In genomic region chr2:238573065-238573778, GRCh38 we compare ENCODE assay signal across 9 cellular contexts.
DNase-seq lines count a peak whose midpoint lies in the region; ATAC-seq and TF ChIP-seq lines count a peak whose summit lies in the region.
"Had no signal": no experiment of that assay in that cellular context is flagged by ENCODE, and none has a peak within 500 bp of the region (broad histone marks: within the 10 kb centered on the region; RNA-seq: fewer than 3 reads in every experiment).

No MANE protein-coding gene starts in this region.

- no peaks in the 10 kb centered on the region for H3K9me3 ChIP-seq in naive thymus-derived CD4-positive, alpha-beta T cell (ENCODE audit: control insufficient read depth in 2 of 3, low read length in 3 of 3)

- in situ Hi-C loops in astrocyte of the cerebellum (cut with HindIII; ENCODE audit: low sequenced_read_pairs), result no loop called here

- TF ChIP-seq CTCF in astrocyte of the cerebellum (IDR thresholded peaks at IDR 0.05; ENCODE audit: low read depth, low read length, missing control alignments), result peak; percentile 45

- H3K4me3 Mint-ChIP-seq in naive thymus-derived CD4-positive, alpha-beta T cell, result no peak overlapping the region

- intact Hi-C loops in naive thymus-derived CD4-positive, alpha-beta T cell (cut with micrococcal nuclease), result loop anchor here in 1 of 2 donors (2.0 kb wide), 1 partner anchor 202 kb away; no protein-coding TSS in a partner anchor

- H3K36me3 Mint-ChIP-seq in naive thymus-derived CD4-positive, alpha-beta T cell, result no peaks in the 10 kb centered on the region

- ATAC-seq in naive thymus-derived CD4-positive, alpha-beta T cell, result peak; percentile 39
- no peak for ATAC-seq in GM19467 (IDR thresholded peaks at IDR 0.05; ENCODE audit: unreplicated experiment)

- CTCF ChIA-PET in HEK293T (lab: Yijun Ruan, JAX), result interaction anchor here (0.6 to 1.0 kb wide), 2 partner anchors 15 to 231 kb away, joined by 3 read pairs; no protein-coding TSS in a partner anchor
- CTCF ChIA-PET in naive thymus-derived CD4-positive, alpha-beta T cell (lab: Charles Lee), result no interaction called here

- H3K4me1 ChIP-seq in naive thymus-derived CD4-positive, alpha-beta T cell (ENCODE audit: control insufficient read depth in 2 of 2, insufficient read depth in 2 of 2, low read length in 2 of 2), result no peaks in the 10 kb centered on the region

- H3K27ac Mint-ChIP-seq in naive thymus-derived CD4-positive, alpha-beta T cell, result no peak overlapping the region

- no peak overlapping the region for H3K4me3 ChIP-seq in astrocyte of the cerebellum (ENCODE audit: low read depth, low read length)
- H3K4me3 ChIP-seq in naive thymus-derived CD4-positive, alpha-beta T cell (ENCODE audit: low read length), result no peak overlapping the region

- no peak overlapping the region for H3K27ac ChIP-seq in naive thymus-derived CD4-positive, alpha-beta T cell (ENCODE audit: low read depth, low read length)

- POLR2A ChIA-PET in HEK293T (lab: Yijun Ruan, JAX), result no interaction called here
- POLR2A ChIA-PET in naive thymus-derived CD4-positive, alpha-beta T cell (lab: Charles Lee), result no interaction called here

- H3K36me3 ChIP-seq in naive thymus-derived CD4-positive, alpha-beta T cell (ENCODE audit: control insufficient read depth in 2 of 3, insufficient read depth in 3 of 3, low read length in 3 of 3), result no peaks in the 10 kb centered on the region

- peaks cover 0 to 6% (median 0%) of the 10 kb centered on the region in 5 donors for H3K27me3 Mint-ChIP-seq in naive thymus-derived CD4-positive, alpha-beta T cell

- DNase-seq in COLO668 (lab: John Stamatoyannopoulos, UW; ENCODE audit: unreplicated experiment) (peak; percentile 13), HEK293T (ENCODE audit: extremely low spot score) (peak; percentile 60), astrocyte of the cerebellum (ENCODE audit: low read depth) (no peak), NCI-H2029 (lab: John Stamatoyannopoulos, UW) (no peak), NCI-H1694 treated with DMSO at 0.1 percent for 48 hours (lab: John Stamatoyannopoulos, UW) (no peak), activated gamma-delta T cell (lab: John Stamatoyannopoulos, UW) (no peak)
- DNase-seq in naive thymus-derived CD4-positive, alpha-beta T cell, result peak in 2 of 9 donors; percentile 7 to 12
- DNase-seq: right cardiac atrium had no signal

- H3K4me1 Mint-ChIP-seq in naive thymus-derived CD4-positive, alpha-beta T cell, result no peaks in the 10 kb centered on the region

- H3K9me3 Mint-ChIP-seq in naive thymus-derived CD4-positive, alpha-beta T cell, result peaks cover 0 to 1% (median 0%) of the 10 kb centered on the region in 11 donors

- H3K27me3 ChIP-seq in naive thymus-derived CD4-positive, alpha-beta T cell (ENCODE audit: control insufficient read depth in 2 of 2, insufficient read depth in 2 of 2, low read length in 2 of 2), result no peaks in the 10 kb centered on the region

TF ChIP-seq in HEK293T, 16 proteins besides CTCF, POLR2A, EP300 and RAD21:
- TF ChIP-seq FOXA1 (IDR thresholded peaks at IDR 0.05) (no peak), PKNOX1 (IDR thresholded peaks at IDR 0.05) (no peak), FOXK2 (IDR thresholded peaks at IDR 0.05) (no peak), LEF1 (IDR thresholded peaks at IDR 0.05; ENCODE audit: borderline replicate concordance) (no peak), ZNF384 (IDR thresholded peaks at IDR 0.05) (no peak), ELF4 (IDR thresholded peaks at IDR 0.05) (no peak), L3MBTL2 (conservative IDR thresholded peaks at IDR 0.05) (no peak), BHLHE40 (IDR thresholded peaks at IDR 0.05; ENCODE audit: borderline replicate concordance) (no peak), HDGF (IDR thresholded peaks at IDR 0.05; ENCODE audit: borderline replicate concordance) (no peak), SP1 (IDR thresholded peaks at IDR 0.05) (no peak), ARNT (IDR thresholded peaks at IDR 0.05) (no peak), SUZ12 (IDR thresholded peaks at IDR 0.05) (no peak), TARDBP (IDR thresholded peaks at IDR 0.05) (no peak), NFRKB (IDR thresholded peaks at IDR 0.05) (no peak), FOXM1 (IDR thresholded peaks at IDR 0.05; ENCODE audit: borderline replicate concordance) (no peak)

Comparison
In these comparisons a context has a peak if more than half of its experiments do, and no peak if none do; other contexts are left out.
1. DNase-seq: peak in COLO668 (single experiment) and HEK293T (single experiment); none in astrocyte of the cerebellum (single experiment), NCI-H2029 (single experiment), NCI-H1694 treated with DMSO at 0.1 percent for 48 hours (single experiment) and activated gamma-delta T cell (single experiment).